Comparison of ENCODE assay signal across 8 cellular contexts in genomic region chr10:51699475-51700227, GRCh38.
DNase-seq lines count a peak whose midpoint lies in the region; ATAC-seq and FAIRE-seq lines count a peak whose summit lies in the region.

A gene with protein sequence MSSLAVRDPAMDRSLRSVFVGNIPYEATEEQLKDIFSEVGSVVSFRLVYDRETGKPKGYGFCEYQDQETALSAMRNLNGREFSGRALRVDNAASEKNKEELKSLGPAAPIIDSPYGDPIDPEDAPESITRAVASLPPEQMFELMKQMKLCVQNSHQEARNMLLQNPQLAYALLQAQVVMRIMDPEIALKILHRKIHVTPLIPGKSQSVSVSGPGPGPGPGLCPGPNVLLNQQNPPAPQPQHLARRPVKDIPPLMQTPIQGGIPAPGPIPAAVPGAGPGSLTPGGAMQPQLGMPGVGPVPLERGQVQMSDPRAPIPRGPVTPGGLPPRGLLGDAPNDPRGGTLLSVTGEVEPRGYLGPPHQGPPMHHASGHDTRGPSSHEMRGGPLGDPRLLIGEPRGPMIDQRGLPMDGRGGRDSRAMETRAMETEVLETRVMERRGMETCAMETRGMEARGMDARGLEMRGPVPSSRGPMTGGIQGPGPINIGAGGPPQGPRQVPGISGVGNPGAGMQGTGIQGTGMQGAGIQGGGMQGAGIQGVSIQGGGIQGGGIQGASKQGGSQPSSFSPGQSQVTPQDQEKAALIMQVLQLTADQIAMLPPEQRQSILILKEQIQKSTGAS (minus strand): TSS chr10:51699595. CDS start chr10:51699549, 46 bp downstream.

- H3K36me3 Mint-ChIP-seq in central memory CD8-positive, alpha-beta T cell (ENCODE audit: insufficient read depth), result peaks cover 18% of the 10 kb centered on the region

- no peaks in the 10 kb centered on the region for H3K27me3 Mint-ChIP-seq in central memory CD8-positive, alpha-beta T cell

- FAIRE-seq in islet of Langerhans (lab: Jason Lieb, UNC), result peak; percentile 94

- peak; percentile 83 for DNase-seq in AG08395 (ENCODE audit: low spot score)
- DNase-seq in NCI-H345 treated with DMSO at 0.1 percent for 48 hours (lab: John Stamatoyannopoulos, UW; ENCODE audit: unreplicated experiment), result peak; percentile 86
- DNase-seq in activated CD4-positive, CD25-positive, alpha-beta regulatory T cell treated with anti-CD3 and anti-CD28 coated beads, Interleukin-2, amount 50 U/mL, for 16 hours (ENCODE audit: low read depth, low spot score), result peak; percentile 88
- peak; percentile 89 to 94 for DNase-seq in central memory CD8-positive, alpha-beta T cell (ENCODE audit: low spot score in 2 of 2)
- DNase-seq in stimulated activated CD4-positive, alpha-beta T cell treated with anti-CD3 and anti-CD28 coated beads, Interleukin-12 subunit alpha, Interleukin-12 subunit beta, amount 100 ng/mL, for 4 hours, result peak; percentile 80

- H3K4me3 Mint-ChIP-seq in central memory CD8-positive, alpha-beta T cell, result peak within 1 kb of the TSS; percentile 99

- ATAC-seq in GM19023 (IDR thresholded peaks at IDR 0.05; ENCODE audit: unreplicated experiment), result peak; percentile 93
- peak; percentile 91 for ATAC-seq in HG03280 (IDR thresholded peaks at IDR 0.05; ENCODE audit: unreplicated experiment)
- ATAC-seq in central memory CD8-positive, alpha-beta T cell (replicated peaks; ENCODE audit: extremely low read depth, poor library complexity, severe bottlenecking), result peak; percentile 91

- no peaks in the 10 kb centered on the region for H3K9me3 Mint-ChIP-seq in central memory CD8-positive, alpha-beta T cell

- H3K4me1 Mint-ChIP-seq in central memory CD8-positive, alpha-beta T cell, result peaks cover 45% of the 10 kb centered on the region

- peak within 1 kb of the TSS; percentile 99 for H3K27ac Mint-ChIP-seq in central memory CD8-positive, alpha-beta T cell (ENCODE audit: low read depth)

Comparison
In these comparisons a context has a peak if more than half of its experiments do, and no peak if none do; other contexts are left out.
1. Peak in every context shown above with its lines: DNase-seq and ATAC-seq.